In the genomic region with DNA sequence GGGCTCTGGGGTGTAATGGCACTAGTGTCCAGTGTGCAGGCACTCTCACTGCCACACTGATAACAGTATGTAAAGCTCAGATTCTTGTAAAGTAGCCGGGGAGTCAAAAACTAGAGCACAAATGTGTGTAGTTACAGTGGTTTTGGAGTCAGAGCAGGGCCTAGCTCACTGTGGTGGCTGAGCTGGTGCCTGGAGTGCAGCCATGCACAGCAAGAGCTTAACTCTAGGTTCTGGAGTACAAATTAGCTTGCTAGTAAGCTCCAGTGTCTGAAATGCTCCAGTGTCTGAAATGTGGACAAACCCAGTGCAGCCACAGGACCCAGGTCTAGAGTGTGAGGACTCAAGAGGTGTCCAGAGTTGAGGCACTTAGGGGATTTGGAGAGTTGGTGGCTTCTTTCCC, we compare ENCODE assay signal across 1 cellular context.
TF ChIP-seq lines count a peak whose summit lies in the region.

No MANE protein-coding gene starts in this region.

TF ChIP-seq in IMR-90, 13 proteins besides CTCF, POLR2A, EP300 and RAD21:
- no peak for TF ChIP-seq NFE2L2 (IDR thresholded peaks at IDR 0.05; ENCODE audit: low read depth, low read length)
- TF ChIP-seq BHLHE40 (IDR thresholded peaks at IDR 0.05; ENCODE audit: low read depth, low read length): no peak
- TF ChIP-seq USF2 (IDR thresholded peaks at IDR 0.05; ENCODE audit: low read depth, low read length): no peak
